Comparison of ENCODE assay signal across 22 cellular contexts in the genomic region with DNA sequence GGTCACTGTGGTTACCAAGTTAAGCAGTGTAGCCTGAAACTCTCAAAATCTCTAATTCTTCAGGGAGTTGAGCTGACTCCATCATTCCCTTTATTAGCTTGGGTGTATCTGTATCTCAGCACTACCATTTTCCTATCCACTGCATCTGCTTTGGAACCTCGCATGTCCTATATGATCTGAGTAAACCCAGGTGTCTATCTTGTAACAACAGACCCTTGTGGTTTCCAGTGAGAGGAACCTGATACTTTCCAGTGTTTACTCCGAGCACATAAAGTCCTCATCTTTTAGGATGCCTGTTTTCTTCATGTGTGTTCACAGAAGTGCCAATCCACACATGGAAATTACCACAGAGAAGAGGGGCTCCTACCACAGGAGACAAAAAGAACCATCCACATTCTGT.
A peak's percentile ranks its signal among the peaks of the same experiment; 100 is the strongest.
DNase-seq lines count a peak whose midpoint lies in the region; ATAC-seq, FAIRE-seq and TF ChIP-seq lines count a peak whose summit lies in the region.
"Had no signal": no experiment of that assay in that cellular context is flagged by ENCODE, and none has a peak within 500 bp of the region (broad histone marks: within the 10 kb centered on the region; RNA-seq: fewer than 3 reads in every experiment).

No MANE protein-coding gene starts in this region.

- ATAC-seq in HG03135 (IDR thresholded peaks at IDR 0.05; ENCODE audit: unreplicated experiment), result no peak
- ATAC-seq: A549, GM12878, PC-3 had no signal

- H2AFZ ChIP-seq in mammary epithelial cell (ENCODE audit: low read depth, low read length) (peak overlapping the region; percentile 72), H1 (ENCODE audit: low read length) (no peak overlapping the region)

- H3K36me3 ChIP-seq in mammary epithelial cell (ENCODE audit: insufficient read depth, low read length) (no peaks in the 10 kb centered on the region), breast epithelium (no peaks in the 10 kb centered on the region), H1 (ENCODE audit: control insufficient read depth in 2 of 4, insufficient read depth in 4 of 4, low read length in 3 of 4) (no peaks in the 10 kb centered on the region)
- H3K36me3 ChIP-seq: HAP-1 had no signal

- H3K27ac ChIP-seq in mammary epithelial cell (ENCODE audit: insufficient read depth, low read depth, low read length) (no peak overlapping the region), breast epithelium (no peak overlapping the region), H1 (ENCODE audit: low read depth, low read length) (no peak overlapping the region), dorsolateral prefrontal cortex (no peak overlapping the region)
- H3K27ac ChIP-seq: A549, HL-60, KMS-11, SK-N-MC had no signal

- no peak overlapping the region for H2BK12ac ChIP-seq in H1 (ENCODE audit: low read depth, low read length)

- TF ChIP-seq EP300 in H1 (IDR thresholded peaks at IDR 0.05; ENCODE audit: borderline replicate concordance in 1 of 2, low read depth in 2 of 2, low read length in 2 of 2), result no peak

- TF ChIP-seq CTCF in mammary epithelial cell (conservative IDR thresholded peaks at IDR 0.05 in 1 of 2, IDR thresholded peaks at IDR 0.05 in 1 of 2; ENCODE audit: extremely low read depth in 1 of 2, insufficient read depth in 1 of 2, low read depth in 1 of 2, low read length in 2 of 2), result no peak
- no peak for TF ChIP-seq CTCF in breast epithelium (IDR thresholded peaks at IDR 0.05)
- TF ChIP-seq CTCF in H1 (IDR thresholded peaks at IDR 0.05; ENCODE audit: control extremely low read depth in 1 of 3, insufficient read depth in 1 of 3, low read depth in 1 of 3, low read length in 3 of 3), result no peak
- no peak for TF ChIP-seq CTCF in dorsolateral prefrontal cortex (IDR thresholded peaks at IDR 0.05 in 54 of 56, conservative IDR thresholded peaks at IDR 0.05 in 2 of 56; ENCODE audit: low read depth in 1 of 56, partially characterized antibody in 56 of 56)

- in situ Hi-C loops in mammary epithelial cell (cut with MboI; ENCODE audit: low sequenced_read_pairs in 2 of 2), result no loop called here

- H2AK5ac ChIP-seq in H1 (ENCODE audit: low read depth, low read length), result no peak overlapping the region

- H3K23me2 ChIP-seq in H1 (ENCODE audit: low read depth, low read length), result no peaks in the 10 kb centered on the region

- dilution Hi-C loops in mammary epithelial cell (cut with HindIII; ENCODE audit: low sequenced_read_pairs), result no loop called here

- no peak overlapping the region for H4K5ac ChIP-seq in H1 (ENCODE audit: insufficient read length, low read depth, low read length)

- no peak overlapping the region for H2BK15ac ChIP-seq in H1 (ENCODE audit: low read length)

- 0 out of 2 replicates have a peak overlapping the region, but pooled peaks have one; percentile 53 for H2BK20ac ChIP-seq in H1 (ENCODE audit: low read length)

- no peak overlapping the region for H3K23ac ChIP-seq in H1 (ENCODE audit: insufficient read length)

- no peak overlapping the region for H4K8ac ChIP-seq in H1 (ENCODE audit: extremely low read depth, insufficient read depth, low read length)

- FAIRE-seq in H1 (lab: Jason Lieb, UNC), result no peak
- FAIRE-seq: A549, GM12878 had no signal

- H3K9me3 ChIP-seq in mammary epithelial cell (replicated peaks; ENCODE audit: insufficient read depth, low read length) (no peaks in the 10 kb centered on the region), breast epithelium (peaks cover 0 to 4% of the 10 kb centered on the region in 2 donors), H1 (ENCODE audit: insufficient read depth in 2 of 2, low read depth in 1 of 2, low read length in 1 of 2) (no peaks in the 10 kb centered on the region)
- H3K9me3 ChIP-seq: A549, HAP-1 had no signal

- no peak for TF ChIP-seq RAD21 in H1 (IDR thresholded peaks at IDR 0.05 in 1 of 2, conservative IDR thresholded peaks at IDR 0.05 in 1 of 2; ENCODE audit: low read depth in 2 of 2, low read length in 2 of 2)

- H4K20me1 ChIP-seq in mammary epithelial cell (ENCODE audit: insufficient read depth, low read length), result no peaks in the 10 kb centered on the region
- no peaks in the 10 kb centered on the region for H4K20me1 ChIP-seq in H1 (replicated peaks in 1 of 2; ENCODE audit: control insufficient read depth in 1 of 2, insufficient read depth in 2 of 2, low read length in 2 of 2)

- H3K14ac ChIP-seq in H1 (ENCODE audit: insufficient read length), result no peak overlapping the region

- H4K91ac ChIP-seq in H1 (replicated peaks; ENCODE audit: insufficient read length, low read length), result no peak overlapping the region

- H3K4me3 ChIP-seq in mammary epithelial cell (replicated peaks in 1 of 3; ENCODE audit: insufficient read depth in 1 of 3, low read depth in 2 of 3, low read length in 3 of 3), result no peak overlapping the region
- no peak overlapping the region for H3K4me3 ChIP-seq in breast epithelium
- H3K4me3 ChIP-seq in H1 (ENCODE audit: extremely low read depth in 1 of 4, insufficient read depth in 2 of 4, low read depth in 3 of 4, low read length in 4 of 4), result no peak overlapping the region
- no peak overlapping the region for H3K4me3 ChIP-seq in dorsolateral prefrontal cortex
- H3K4me3 ChIP-seq: A549, GM12878, HAP-1, SK-N-MC had no signal

- 92% methylated on average over 2 of the region's 2 CpGs for WGBS in mammary epithelial cell (ENCODE audit: low coverage, missing lambda C conversion rate)
- 97% methylated on average over 2 of the region's 2 CpGs; no CpG with 5 or more reads in 1 of the 2 experiments for WGBS in H1 (ENCODE audit: extremely low coverage in 1 of 2, insufficient coverage in 1 of 2, insufficient read length in 1 of 2, insufficient replicate concordance in 2 of 2, low coverage in 1 of 2, low lambda C conversion rate in 2 of 2, missing lambda C conversion rate in 1 of 2), 2 experiments

- no peak overlapping the region for H3K4ac ChIP-seq in H1 (replicated peaks; ENCODE audit: insufficient read length, low read depth, low read length)

- intact Hi-C loops in mammary epithelial cell (cut with micrococcal nuclease) (no loop called here), breast epithelium (cut with DNase I; ENCODE audit: low total_unique reads) (no loop called here), dorsolateral prefrontal cortex (cut with DNase I) (no loop called here)

- DNase-seq in mammary epithelial cell (no peak), breast epithelium (ENCODE audit: low spot score in 2 of 2) (no peak), NCI-H510A treated with DMSO at 0.1 percent for 48 hours (lab: John Stamatoyannopoulos, UW) (peak; percentile 89), H1 (ENCODE audit: low read depth in 1 of 2, low spot score in 2 of 2) (no peak), foreskin melanocyte (no peak), dorsolateral prefrontal cortex (no peak)
- DNase-seq: DMS79 treated with DMSO at 0.1 percent for 48 hours, NCI-H1092 treated with DMSO at 0.1 percent for 48 hours, NCI-H146, NCI-H2029, NCI-H446 treated with DMSO at 0.1 percent for 48 hours, NCI-H774, PC-3, Right ventricle myocardium superior, SW 1271 had no signal

- peaks cover 42% of the 10 kb centered on the region for H3K4me1 ChIP-seq in mammary epithelial cell (ENCODE audit: insufficient read depth, low read length)
- peaks cover 0 to 5% of the 10 kb centered on the region in 2 donors for H3K4me1 ChIP-seq in breast epithelium
- peaks cover 0 to 4% (median 1%) of the 10 kb centered on the region in 4 experiments; a peak in 3 of 7 replicates for H3K4me1 ChIP-seq in H1 (replicated peaks in 1 of 4; ENCODE audit: control insufficient read depth in 3 of 4, insufficient read depth in 4 of 4, low read length in 3 of 4)
- H3K4me1 ChIP-seq: A549 had no signal

- CTCF ChIA-PET in mammary epithelial cell (lab: Charles Lee; ENCODE audit: low non-redundant PET) (no interaction called here), H1 (lab: Charles Lee; ENCODE audit: partially characterized antibody) (no interaction called here)

- BruUV-seq in mammary epithelial cell (replicated peaks; lab: Mats Ljungman, UMichigan), result no TSS peak

- no peak overlapping the region for H2BK120ac ChIP-seq in H1 (replicated peaks; ENCODE audit: low read depth, low read length)

- H3K4me2 ChIP-seq in mammary epithelial cell (ENCODE audit: insufficient read depth, low read depth, low read length) (no peak overlapping the region), H1 (ENCODE audit: insufficient read depth in 1 of 2, low read depth in 2 of 2, low read length in 2 of 2) (no peak overlapping the region)
- H3K4me2 ChIP-seq: A549, KMS-11 had no signal

- no peak overlapping the region for H2BK5ac ChIP-seq in H1 (ENCODE audit: low read depth, low read length)

- H3K56ac ChIP-seq in H1 (replicated peaks; ENCODE audit: insufficient read length, low read depth, low read length), result no peak overlapping the region

- H3K79me2 ChIP-seq in mammary epithelial cell (ENCODE audit: insufficient read depth, low read length), result no peaks in the 10 kb centered on the region
- H3K79me2 ChIP-seq in H1 (ENCODE audit: control insufficient read depth in 1 of 2, insufficient read depth in 2 of 2, low read length in 2 of 2), result no peaks in the 10 kb centered on the region

- no peak overlapping the region for H3K18ac ChIP-seq in H1 (ENCODE audit: extremely low read depth, low read length)

- H3K9ac ChIP-seq in mammary epithelial cell (ENCODE audit: insufficient read depth, low read length), result no peak overlapping the region
- H3K9ac ChIP-seq in H1 (replicated peaks in 1 of 4; ENCODE audit: extremely low read depth in 1 of 4, low read depth in 3 of 4, low read length in 3 of 4), result no peak overlapping the region
- H3K9ac ChIP-seq: KMS-11 had no signal

- POLR2A ChIA-PET in H1 (lab: Charles Lee; ENCODE audit: partially characterized antibody), result no interaction called here

- H3K27me3 ChIP-seq in mammary epithelial cell (ENCODE audit: insufficient read depth, low read length) (no peaks in the 10 kb centered on the region), breast epithelium (no peaks in the 10 kb centered on the region), H1 (replicated peaks in 1 of 4; ENCODE audit: control insufficient read depth in 3 of 4, extremely low read depth in 1 of 4, insufficient read depth in 3 of 4, low read length in 3 of 4) (peaks cover 0 to 2% (median 0%) of the 10 kb centered on the region in 4 experiments; a peak in 1 of 7 replicates), dorsolateral prefrontal cortex (peaks cover 0 to 3% (median 0%) of the 10 kb centered on the region in 45 donors)

- H3K79me1 ChIP-seq in H1 (ENCODE audit: low read depth, low read length), result no peaks in the 10 kb centered on the region

- no peak for TF ChIP-seq POLR2A in breast epithelium (IDR thresholded peaks at IDR 0.05)
- TF ChIP-seq POLR2A in H1 (IDR thresholded peaks at IDR 0.05; ENCODE audit: control extremely low read depth in 1 of 2, low read depth in 2 of 2, low read length in 2 of 2), result no peak

TF ChIP-seq in H1, 55 proteins besides CTCF, POLR2A, EP300 and RAD21 (continues in another document):
- TF ChIP-seq NRF1 (IDR thresholded peaks at IDR 0.05; ENCODE audit: low read depth, low read length) (no peak), TAF1 (IDR thresholded peaks at IDR 0.05; ENCODE audit: low read depth, low read length) (no peak), TAF7 (optimal IDR thresholded peaks at IDR 0.05; ENCODE audit: borderline replicate concordance, low read depth, low read length) (no peak)
- TF ChIP-seq, protein P1, sequence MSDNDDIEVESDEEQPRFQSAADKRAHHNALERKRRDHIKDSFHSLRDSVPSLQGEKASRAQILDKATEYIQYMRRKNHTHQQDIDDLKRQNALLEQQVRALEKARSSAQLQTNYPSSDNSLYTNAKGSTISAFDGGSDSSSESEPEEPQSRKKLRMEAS (IDR thresholded peaks at IDR 0.05), result no peak
